ENCODE assay signal across 1 cellular context in the genomic region with DNA sequence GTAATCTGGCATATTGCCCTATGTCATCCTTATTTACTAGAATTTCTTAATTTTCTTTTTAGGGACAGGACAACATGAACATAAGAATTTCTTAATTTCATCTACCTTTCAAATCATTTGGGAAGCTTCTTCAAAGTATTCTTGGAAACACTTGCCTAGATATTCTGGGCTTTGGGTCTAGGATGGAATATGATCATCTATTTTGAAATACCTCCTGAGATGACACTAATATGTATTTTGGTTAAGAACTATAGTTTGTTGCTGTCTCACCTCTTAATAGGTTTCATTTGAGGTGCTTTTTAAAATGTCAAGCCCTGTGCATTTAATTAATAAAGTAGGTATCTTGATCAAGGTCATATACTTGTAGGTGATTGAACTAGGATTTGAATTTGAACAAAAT.
TF ChIP-seq lines count a peak whose summit lies in the region.

No MANE protein-coding gene starts in this region.

TF ChIP-seq in WTC11, 78 proteins besides CTCF, POLR2A, EP300 and RAD21 (continued from another document):
- TF ChIP-seq ZNF317 (CRISPR knock-in tag; IDR thresholded peaks at IDR 0.05; ENCODE audit: borderline replicate concordance, low read depth), result no peak
- TF ChIP-seq, protein P1, sequence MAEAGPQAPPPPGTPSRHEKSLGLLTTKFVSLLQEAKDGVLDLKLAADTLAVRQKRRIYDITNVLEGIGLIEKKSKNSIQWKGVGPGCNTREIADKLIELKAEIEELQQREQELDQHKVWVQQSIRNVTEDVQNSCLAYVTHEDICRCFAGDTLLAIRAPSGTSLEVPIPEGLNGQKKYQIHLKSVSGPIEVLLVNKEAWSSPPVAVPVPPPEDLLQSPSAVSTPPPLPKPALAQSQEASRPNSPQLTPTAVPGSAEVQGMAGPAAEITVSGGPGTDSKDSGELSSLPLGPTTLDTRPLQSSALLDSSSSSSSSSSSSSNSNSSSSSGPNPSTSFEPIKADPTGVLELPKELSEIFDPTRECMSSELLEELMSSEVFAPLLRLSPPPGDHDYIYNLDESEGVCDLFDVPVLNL (CRISPR knock-in tag; IDR thresholded peaks at IDR 0.05; ENCODE audit: borderline replicate concordance, low read depth), result no peak
- no peak for TF ChIP-seq JUN (CRISPR knock-in tag; IDR thresholded peaks at IDR 0.05)
- TF ChIP-seq GABPB1 (CRISPR knock-in tag; IDR thresholded peaks at IDR 0.05), result no peak
TF ChIP-seq in WTC11: peak in this region for 0.
